In genomic region chr12:127728729-127729128, GRCh38 we compare ENCODE assay signal across 31 cellular contexts.
"Had no signal": no experiment of that assay in that cellular context is flagged by ENCODE, and none has a peak within 500 bp of the region (broad histone marks: within the 10 kb centered on the region; RNA-seq: fewer than 3 reads in every experiment).

No MANE protein-coding gene starts in this region.

- H3K36me3 ChIP-seq: adrenal gland, ascending aorta, brain microvascular endothelial cell, breast epithelium, cardiac muscle cell had no signal

- H3K4me1 ChIP-seq: adrenal gland, ascending aorta, body of pancreas, breast epithelium had no signal

- H3K4me3 ChIP-seq: adrenal gland, ascending aorta, body of pancreas, breast epithelium, cardiac muscle cell had no signal

- H3K9me3 ChIP-seq: adrenal gland, ascending aorta, body of pancreas, breast epithelium had no signal

- H3K27me3 ChIP-seq: adrenal gland, ascending aorta, body of pancreas, brain microvascular endothelial cell, breast epithelium, cardiac muscle cell had no signal

- H3K27ac ChIP-seq: adrenal gland, ascending aorta, body of pancreas, brain microvascular endothelial cell, breast epithelium, cardiac muscle cell had no signal

- ATAC-seq: activated naive CD4-positive, alpha-beta T cell treated with anti-CD3 and anti-CD28 coated beads, Interleukin-2, amount 50 U/mL, for 72 hours; activated naive CD8-positive, alpha-beta T cell treated with anti-CD3 and anti-CD28 coated beads, Interleukin-2, amount 50 U/mL, for 24 hours; activated T-cell treated with anti-CD3 and anti-CD28 coated beads, Interleukin-2, amount 50 U/mL, for 4 hours; activated T-cell treated with anti-CD3 and anti-CD28 coated beads, Interleukin-2, amount 50 U/mL, for 72 hours; activated T-helper 17 cell treated with anti-CD3 and anti-CD28 coated beads, Interleukin-2, amount 50 U/mL, for 72 hours; body of pancreas had no signal

- DNase-seq: activated effector memory CD4-positive, alpha-beta T cell treated with anti-CD3 and anti-CD28 coated beads, Interleukin-2, amount 50 U/mL, for 16 hours; activated effector memory CD4-positive, alpha-beta T cell treated with Interleukin-2 at 50 U/mL for 16 hours; activated gamma-delta T cell; activated gamma-delta T cell treated with Interleukin-2 at 50 U/mL for 16 hours; activated naive CD4-positive, alpha-beta T cell; activated naive CD4-positive, alpha-beta T cell treated with anti-CD3 and anti-CD28 coated beads for 36 hours; activated naive CD4-positive, alpha-beta T cell treated with anti-CD3 and anti-CD28 coated beads, Interleukin-2, amount 10 ng/mL, durations not matched to agents 7 days and 5 days; activated naive CD4-positive, alpha-beta T cell treated with anti-CD3 and anti-CD28 coated beads, Interleukin-2, amount 50 U/mL, for 16 hours; activated naive CD4-positive, alpha-beta T cell treated with Interleukin-2 at 50 U/mL for 16 hours; activated naive CD8-positive, alpha-beta T cell treated with anti-CD3 and anti-CD28 coated beads for 36 hours; activated naive CD8-positive, alpha-beta T cell treated with anti-CD3 and anti-CD28 coated beads, Interleukin-2, amount 10 ng/mL, durations not matched to agents 7 days and 5 days; activated naive CD8-positive, alpha-beta T cell treated with anti-CD3 and anti-CD28 coated beads, Interleukin-2, amount 50 U/mL, for 24 hours; activated T-cell treated with anti-CD3 and anti-CD28 coated beads, Interleukin-2, amount 50 U/mL, for 1 hour; activated T-cell treated with anti-CD3 and anti-CD28 coated beads, Interleukin-2, amount 50 U/mL, for 24 hours; activated T-cell treated with anti-CD3 and anti-CD28 coated beads, Interleukin-2, amount 50 U/mL, for 4 hours; activated T-cell treated with anti-CD3 and anti-CD28 coated beads, Interleukin-2, amount 50 U/mL, for 48 hours; activated T-cell treated with anti-CD3 and anti-CD28 coated beads, Interleukin-2, amount 50 U/mL, for 72 hours; adrenal gland; amygdala; anterior cingulate cortex; aorta; body of pancreas; caudate nucleus; central memory CD4-positive, alpha-beta T cell; cerebellar nuclear complex had no signal
